Comparison of ENCODE assay signal across 30 cellular contexts in genomic region chr2:196365132-196365531, GRCh38.
"Had no signal": no experiment of that assay in that cellular context is flagged by ENCODE, and none has a peak within 500 bp of the region (broad histone marks: within the 10 kb centered on the region; RNA-seq: fewer than 3 reads in every experiment).

No MANE protein-coding gene starts in this region.

- H3K27ac ChIP-seq: adrenal gland, KMS-11, SK-N-MC had no signal

- H3K27me3 ChIP-seq: adrenal gland, MG63 had no signal

- H3K9ac ChIP-seq: KMS-11 had no signal

- DNase-seq: activated B cell treated with CpG ODN at 0.5 μM for 24 hours; activated CD4-positive, alpha-beta T cell treated with anti-CD3 and anti-CD28 coated beads for 1 hour; activated CD4-positive, alpha-beta T cell treated with anti-CD3 and anti-CD28 coated beads, Interleukin-2, amount 10 ng/mL, durations not matched to agents 24 days and 14 days; activated CD4-positive, alpha-beta T cell treated with anti-CD3 and anti-CD28 coated beads, Interleukin-2, amount 50 U/mL, for 48 hours; activated CD8-positive, alpha-beta memory T cell treated with anti-CD3 and anti-CD28 coated beads, Interleukin-2, amount 10 ng/mL, durations not matched to agents 7 days and 5 days; activated gamma-delta T cell; activated naive CD4-positive, alpha-beta T cell treated with anti-CD3 and anti-CD28 coated beads for 36 hours; activated T-cell treated with anti-CD3 and anti-CD28 coated beads, Interleukin-2, amount 50 U/mL, for 4 hours; adrenal gland; anterior cingulate cortex; caudate nucleus; MG63; MV-4-11; NCI-H1092 treated with DMSO at 0.1 percent for 48 hours; NCI-H1436; NCI-H1694 treated with DMSO at 0.1 percent for 48 hours; NCI-H2029 treated with DMSO at 0.1 percent for 48 hours; NCI-H345; NCI-H510A; NCI-H526 treated with DMSO at 0.1 percent for 48 hours; NCI-H82; RPMI8226; T-cell; T-helper 2 cell; T1000 had no signal

- H3K4me1 Mint-ChIP-seq: activated B cell treated with CpG ODN at 0.5 μM for 24 hours had no signal

- H3K4me3 Mint-ChIP-seq: activated B cell treated with CpG ODN at 0.5 μM for 24 hours; activated CD4-positive, alpha-beta T cell treated with anti-CD3 and anti-CD28 coated beads, Interleukin-2, amount 10 ng/mL, durations not matched to agents 24 days and 14 days; activated CD8-positive, alpha-beta memory T cell treated with anti-CD3 and anti-CD28 coated beads, Interleukin-2, amount 10 ng/mL, durations not matched to agents 7 days and 5 days; activated naive CD4-positive, alpha-beta T cell treated with anti-CD3 and anti-CD28 coated beads for 36 hours; activated naive CD8-positive, alpha-beta T cell; activated T-cell treated with anti-CD3 and anti-CD28 coated beads, Interleukin-2, amount 50 U/mL, for 4 hours; T-cell had no signal

- H3K36me3 Mint-ChIP-seq: T-cell had no signal

- H3K27me3 Mint-ChIP-seq: activated naive CD8-positive, alpha-beta T cell; T-cell had no signal

- H3K27ac Mint-ChIP-seq: activated B cell treated with CpG ODN at 0.5 μM for 24 hours; activated CD4-positive, alpha-beta T cell treated with anti-CD3 and anti-CD28 coated beads, Interleukin-2, amount 10 ng/mL, durations not matched to agents 24 days and 14 days; activated CD8-positive, alpha-beta memory T cell treated with anti-CD3 and anti-CD28 coated beads, Interleukin-2, amount 10 ng/mL, durations not matched to agents 7 days and 5 days; activated naive CD4-positive, alpha-beta T cell treated with anti-CD3 and anti-CD28 coated beads for 36 hours; activated naive CD8-positive, alpha-beta T cell; T-cell had no signal

- H3K36me3 ChIP-seq: adrenal gland, MG63 had no signal

- H3K4me1 ChIP-seq: adrenal gland had no signal

- H3K4me3 ChIP-seq: adrenal gland, MG63, SK-N-MC had no signal

- H3K4me2 ChIP-seq: KMS-11 had no signal

- ATAC-seq: activated CD8-positive, alpha-beta memory T cell treated with anti-CD3 and anti-CD28 coated beads, Interleukin-2, amount 10 ng/mL, durations not matched to agents 7 days and 5 days; activated T-cell treated with anti-CD3 and anti-CD28 coated beads, Interleukin-2, amount 50 U/mL, for 4 hours; Panc1; Right ventricle myocardium inferior; T-cell had no signal
